ENCODE assay signal across 8 cellular contexts in genomic region chr20:48923149-48923718, GRCh38. TPM values are rescaled to one million over a fixed set of nuclear protein-coding genes. Genes with fewer than 3 reads are reported as not detected.
DNase-seq lines count a peak whose midpoint lies in the region; ATAC-seq and TF ChIP-seq lines count a peak whose summit lies in the region.

No MANE protein-coding gene starts in this region.

- DNase-seq in CD4-positive, alpha-beta memory T cell = no peak
- DNase-seq in LoVo (ENCODE audit: low spot score) (peak; percentile 8), dermis blood vessel endothelial cell (peak; percentile 31), upper lobe of left lung (no peak), superior temporal gyrus (ENCODE audit: extremely low spot score) (no peak), SW480 (ENCODE audit: low spot score) (no peak), NCI-H1436 treated with DMSO at 0.1 percent for 48 hours (lab: John Stamatoyannopoulos, UW) (no peak)
- DNase-seq in natural killer cell treated with Interleukin-12 subunit alpha and Interleukin-12 subunit beta and Interleukin-15 and Interleukin-18, amount 100 ng/mL, for 72 hours (ENCODE audit: low spot score) = no peak

- no peak overlapping the region for H3K27ac ChIP-seq in CD4-positive, alpha-beta memory T cell (ENCODE audit: low read depth, low read length)
- H3K27ac ChIP-seq in upper lobe of left lung = peak overlapping the region in 2 of 4 donors; percentile 98 to 99

- no peaks in the 10 kb centered on the region for H3K36me3 ChIP-seq in CD4-positive, alpha-beta memory T cell (ENCODE audit: insufficient read depth, low read length)
- H3K36me3 ChIP-seq in upper lobe of left lung = no peaks in the 10 kb centered on the region

- POLR2A ChIA-PET in CD4-positive, alpha-beta memory T cell (lab: Charles Lee; ENCODE audit: partially characterized antibody) = interaction anchor here (1.4 kb wide), 1 partner anchor 15 kb away, joined by 3 read pairs; no protein-coding TSS in a partner anchor

- H3K27me3 ChIP-seq in CD4-positive, alpha-beta memory T cell (ENCODE audit: insufficient read depth, low read length) = no peaks in the 10 kb centered on the region
- H3K27me3 ChIP-seq in upper lobe of left lung = no peaks in the 10 kb centered on the region

- peak overlapping the region in 6 of 7 donors; percentile 5 to 96 (median 70) for H3K27ac Mint-ChIP-seq in CD4-positive, alpha-beta memory T cell
- peak overlapping the region; percentile 15 to 94 for H3K27ac Mint-ChIP-seq in natural killer cell treated with Interleukin-12 subunit alpha and Interleukin-12 subunit beta and Interleukin-15 and Interleukin-18, amount 100 ng/mL, for 72 hours

- no peak for ATAC-seq in natural killer cell treated with Interleukin-12 subunit alpha and Interleukin-12 subunit beta and Interleukin-15 and Interleukin-18, amount 100 ng/mL, for 72 hours
- no peak for ATAC-seq in upper lobe of left lung (ENCODE audit: low FRiP score in 2 of 2)

- peaks cover 4 to 9% of the 10 kb centered on the region in 2 donors for H3K36me3 Mint-ChIP-seq in CD4-positive, alpha-beta memory T cell
- H3K36me3 Mint-ChIP-seq in natural killer cell treated with Interleukin-12 subunit alpha and Interleukin-12 subunit beta and Interleukin-15 and Interleukin-18, amount 100 ng/mL, for 72 hours = no peaks in the 10 kb centered on the region

- H3K27me3 Mint-ChIP-seq in CD4-positive, alpha-beta memory T cell = no peaks in the 10 kb centered on the region
- H3K27me3 Mint-ChIP-seq in natural killer cell treated with Interleukin-12 subunit alpha and Interleukin-12 subunit beta and Interleukin-15 and Interleukin-18, amount 100 ng/mL, for 72 hours = no peaks in the 10 kb centered on the region

- H3K9me3 ChIP-seq in CD4-positive, alpha-beta memory T cell (ENCODE audit: control insufficient read depth in 1 of 2, low read length in 2 of 2) = no peaks in the 10 kb centered on the region
- H3K9me3 ChIP-seq in upper lobe of left lung = no peaks in the 10 kb centered on the region

- no peak for TF ChIP-seq POLR2A in upper lobe of left lung (IDR thresholded peaks at IDR 0.05)

- H3K9me3 Mint-ChIP-seq in CD4-positive, alpha-beta memory T cell = no peaks in the 10 kb centered on the region
- H3K9me3 Mint-ChIP-seq in natural killer cell treated with Interleukin-12 subunit alpha and Interleukin-12 subunit beta and Interleukin-15 and Interleukin-18, amount 100 ng/mL, for 72 hours = no peaks in the 10 kb centered on the region

- peaks cover 33% of the 10 kb centered on the region for H3K4me1 ChIP-seq in CD4-positive, alpha-beta memory T cell (ENCODE audit: insufficient read depth, low read length)
- H3K4me1 ChIP-seq in upper lobe of left lung = peaks cover 22 to 54% (median 31%) of the 10 kb centered on the region in 4 donors

- H3K4me1 Mint-ChIP-seq in CD4-positive, alpha-beta memory T cell = peaks cover 35 to 64% (median 46%) of the 10 kb centered on the region in 4 donors
- H3K4me1 Mint-ChIP-seq in natural killer cell treated with Interleukin-12 subunit alpha and Interleukin-12 subunit beta and Interleukin-15 and Interleukin-18, amount 100 ng/mL, for 72 hours (ENCODE audit: low read depth in 2 of 2) = peaks cover 36 to 49% of the 10 kb centered on the region in 2 donors

- no peak for TF ChIP-seq EP300 in upper lobe of left lung (IDR thresholded peaks at IDR 0.05)

- peak overlapping the region in 7 of 8 donors; percentile 2 to 54 (median 28) for H3K4me3 Mint-ChIP-seq in CD4-positive, alpha-beta memory T cell
- H3K4me3 Mint-ChIP-seq in natural killer cell treated with Interleukin-12 subunit alpha and Interleukin-12 subunit beta and Interleukin-15 and Interleukin-18, amount 100 ng/mL, for 72 hours = peak overlapping the region; percentile 97

- CTCF ChIA-PET in CD4-positive, alpha-beta memory T cell (lab: Charles Lee; ENCODE audit: partially characterized antibody) = interaction anchor here (1.9 kb wide), 1 partner anchor 15 kb away, joined by 4 read pairs; no protein-coding TSS in a partner anchor

- WGBS in upper lobe of left lung, 2 donors = 58 to 64% methylated on average over 4 of the region's 4 CpGs

- intact Hi-C loops in CD4-positive, alpha-beta memory T cell (cut with micrococcal nuclease) = no loop called here

- TF ChIP-seq CTCF in upper lobe of left lung (IDR thresholded peaks at IDR 0.05) = no peak

- H3K4me3 ChIP-seq in CD4-positive, alpha-beta memory T cell (ENCODE audit: low read length in 2 of 2) = no peak overlapping the region
- H3K4me3 ChIP-seq in upper lobe of left lung = peak overlapping the region in 1 of 4 donors; percentile 95

RNA-seq across cellular contexts. Expression of gene ARFGEF2, which starts 1.7 kb away (rescaled TPM):
- total RNA-seq in CD4-positive, alpha-beta memory T cell = 10 to 100 TPM; 27.3 to 28.1 TPM
- 1 to 10 TPM; 4.7 to 9.5 TPM for polyA plus RNA-seq in CD4-positive, alpha-beta memory T cell
- 67.7 and 87.8 TPM in 2 replicates for total RNA-seq in dermis blood vessel endothelial cell
- 10 to 100 TPM; 29.8 to 31.5 TPM for total RNA-seq in natural killer cell treated with Interleukin-12 subunit alpha and Interleukin-12 subunit beta and Interleukin-15 and Interleukin-18, amount 100 ng/mL, for 72 hours
- total RNA-seq in upper lobe of left lung = 10 to 100 TPM; 22.4 to 94.3 (median 32.2) TPM

Comparison
In these comparisons a context has a peak if more than half of its experiments do, and no peak if none do; other contexts are left out.
1. DNase-seq: peak in LoVo (single experiment) and dermis blood vessel endothelial cell (single experiment); none in CD4-positive, alpha-beta memory T cell (0 of 5), natural killer cell treated with Interleukin-12 subunit alpha and Interleukin-12 subunit beta and Interleukin-15 and Interleukin-18, amount 100 ng/mL, for 72 hours (single experiment), upper lobe of left lung (0 of 2), superior temporal gyrus (single experiment), SW480 (single experiment) and NCI-H1436 treated with DMSO at 0.1 percent for 48 hours (single experiment).